ENCODE assay signal across 17 cellular contexts in genomic region chr6:168131464-168132415, GRCh38. TPM values are rescaled to one million over a fixed set of nuclear protein-coding genes. Genes with fewer than 3 reads are reported as not detected.
DNase-seq lines count a peak whose midpoint lies in the region; ATAC-seq and TF ChIP-seq lines count a peak whose summit lies in the region.
"Had no signal": no experiment of that assay in that cellular context is flagged by ENCODE, and none has a peak within 500 bp of the region (broad histone marks: within the 10 kb centered on the region; RNA-seq: fewer than 3 reads in every experiment).

No MANE protein-coding gene starts in this region.

- H3K9me3 Mint-ChIP-seq in H9: no peaks in the 10 kb centered on the region
- H3K9me3 Mint-ChIP-seq in WTC11: no peaks in the 10 kb centered on the region
- H3K9me3 Mint-ChIP-seq: activated naive CD4-positive, alpha-beta T cell treated with anti-CD3 and anti-CD28 coated beads, Interleukin-2, amount 50 U/mL, for 24 hours had no signal

- H3K36me3 ChIP-seq in parathyroid adenoma (ENCODE audit: control insufficient read depth, insufficient read depth, low read length): no peaks in the 10 kb centered on the region
- H3K36me3 ChIP-seq: heart right ventricle, prostate gland had no signal

- H3K27me3 Mint-ChIP-seq in H9 (ENCODE audit: low read depth) (peaks cover 37% of the 10 kb centered on the region), WTC11 (ENCODE audit: low read depth) (peaks cover 23% of the 10 kb centered on the region)

- H3K4me3 Mint-ChIP-seq in H9: peak overlapping the region in 1 of 2 experiments; percentile 2; a peak in 2 of 5 replicates
- peak overlapping the region; percentile 18; the same call in 1 of the 2 replicates for H3K4me3 Mint-ChIP-seq in WTC11
- H3K4me3 Mint-ChIP-seq: activated naive CD4-positive, alpha-beta T cell treated with anti-CD3 and anti-CD28 coated beads, Interleukin-2, amount 50 U/mL, for 24 hours; B cell; IgD-negative memory B cell had no signal

- no peak overlapping the region for H2BK120ac ChIP-seq in H9 (ENCODE audit: low read depth, low read length, poor library complexity, severe bottlenecking)

- H3K18ac ChIP-seq in H9 (ENCODE audit: insufficient read length, low read depth, low read length): no peak overlapping the region

- H3K36me3 Mint-ChIP-seq in H9 (ENCODE audit: insufficient read depth in 1 of 3, low read depth in 3 of 3) (no peaks in the 10 kb centered on the region), WTC11 (no peaks in the 10 kb centered on the region)
- H3K36me3 Mint-ChIP-seq: activated naive CD4-positive, alpha-beta T cell treated with anti-CD3 and anti-CD28 coated beads, Interleukin-2, amount 50 U/mL, for 24 hours; IgD-negative memory B cell had no signal

- peak overlapping the region; percentile 7 for H3K4me2 ChIP-seq in H9 (ENCODE audit: insufficient read depth, insufficient read length, low read length)
- no peak overlapping the region for H3K4me2 ChIP-seq in parathyroid adenoma (ENCODE audit: low read length)

- no peaks in the 10 kb centered on the region for H3K79me1 ChIP-seq in H9 (ENCODE audit: insufficient read depth, low read depth, low read length, poor library complexity, severe bottlenecking)

- H3K27ac ChIP-seq in H9 (ENCODE audit: insufficient read length, low read depth, low read length) (no peak overlapping the region), parathyroid adenoma (no peak overlapping the region)
- H3K27ac ChIP-seq: prostate gland had no signal

- H4K20me1 ChIP-seq in H9 (ENCODE audit: control insufficient read depth, insufficient read depth, insufficient read length): no peaks in the 10 kb centered on the region

- no peak overlapping the region for H3K14ac ChIP-seq in H9 (ENCODE audit: insufficient read depth, low read length)

- no peaks in the 10 kb centered on the region for H3K9me3 ChIP-seq in H9 (ENCODE audit: control insufficient read depth, low read depth, low read length)
- H3K9me3 ChIP-seq in parathyroid adenoma (ENCODE audit: control insufficient read depth, low read length): no peaks in the 10 kb centered on the region
- H3K9me3 ChIP-seq: heart right ventricle, prostate gland had no signal

- WGBS in H9 (ENCODE audit: extremely low coverage, insufficient read length, low lambda C conversion rate): no CpG with 5 or more reads among the region's 20 CpGs

- H3K79me2 ChIP-seq in H9 (ENCODE audit: insufficient read depth, low read length) (no peaks in the 10 kb centered on the region), parathyroid adenoma (no peaks in the 10 kb centered on the region)

- H3K56ac ChIP-seq in H9 (ENCODE audit: insufficient read length, low read depth, low read length): no peak overlapping the region

- ATAC-seq in WTC11: peak; percentile 46

- H2BK15ac ChIP-seq in H9 (ENCODE audit: low read depth, low read length): no peak overlapping the region

- H2BK12ac ChIP-seq in H9 (ENCODE audit: insufficient read length, low read depth, low read length): no peak overlapping the region

- no peak overlapping the region for H4K8ac ChIP-seq in H9 (replicated peaks; ENCODE audit: insufficient read length, low read depth, low read length)

- H2BK20ac ChIP-seq in H9 (ENCODE audit: low read depth, low read length, poor library complexity, severe bottlenecking): no peak overlapping the region

- H4K5ac ChIP-seq in H9 (ENCODE audit: insufficient read length, low read depth, low read length): no peak overlapping the region

- H2BK5ac ChIP-seq in H9 (ENCODE audit: insufficient read length, low read length): no peak overlapping the region

- POLR2A ChIA-PET in WTC11 (lab: Charles Lee): interaction anchor here (0.6 kb wide), 1 partner anchor 59 kb away, joined by 3 read pairs; no protein-coding TSS in a partner anchor

- no peak overlapping the region for H3T11ph ChIP-seq in H9 (ENCODE audit: low read length)

- H3K9ac ChIP-seq in H9 (ENCODE audit: extremely low read depth, insufficient read length, low read length): no peak overlapping the region
- no peak overlapping the region for H3K9ac ChIP-seq in parathyroid adenoma

- H3K4me3 ChIP-seq in parathyroid adenoma (ENCODE audit: low read depth, low read length): no peak overlapping the region
- H3K4me3 ChIP-seq: prostate gland had no signal

- no peak overlapping the region for H4K91ac ChIP-seq in H9 (ENCODE audit: insufficient read length, low read depth, low read length)

- DNase-seq in H9 (peak; percentile 53), WTC11 (ENCODE audit: low spot score) (peak; percentile 44), iPS-NIHi7 (ENCODE audit: extremely low spot score) (peak; percentile 45), cerebellum (ENCODE audit: low spot score) (no peak), NCI-H187 treated with DMSO at 0.1 percent for 48 hours (lab: John Stamatoyannopoulos, UW) (no peak), NCI-H2107 treated with DMSO at 0.1 percent for 48 hours (lab: John Stamatoyannopoulos, UW; ENCODE audit: unreplicated experiment) (no peak)
- DNase-seq: activated CD4-positive, alpha-beta T cell treated with anti-CD3 and anti-CD28 coated beads for 48 hours; Calu3; GF-D8; heart right ventricle; NCI-H2081 treated with DMSO at 0.1 percent for 48 hours; NCI-H774 had no signal

- CTCF ChIA-PET in WTC11 (lab: Charles Lee): interaction anchor here (0.7 to 6.6 kb wide), 18 partner anchors 10 to 238 kb away, joined by 3 to 83 read pairs (median 8); no protein-coding TSS in a partner anchor

- H3K27me3 ChIP-seq in H9 (ENCODE audit: insufficient read depth, low read length) (no peaks in the 10 kb centered on the region), parathyroid adenoma (ENCODE audit: control insufficient read depth, insufficient read depth, low read length) (no peaks in the 10 kb centered on the region)
- H3K27me3 ChIP-seq: heart right ventricle had no signal

- H3K27ac Mint-ChIP-seq in H9 (peak overlapping the region in 1 of 3 experiments; percentile 53; a peak in 3 of 7 replicates), WTC11 (no peak overlapping the region)
- H3K27ac Mint-ChIP-seq: activated naive CD4-positive, alpha-beta T cell treated with anti-CD3 and anti-CD28 coated beads, Interleukin-2, amount 50 U/mL, for 24 hours; B cell; IgD-negative memory B cell had no signal

- H2AK5ac ChIP-seq in H9 (ENCODE audit: insufficient read length, low read length): no peak overlapping the region

- no peaks in the 10 kb centered on the region for H3K23me2 ChIP-seq in H9 (ENCODE audit: insufficient read length, low read depth, low read length, poor library complexity, severe bottlenecking)

- TF ChIP-seq CTCF in H9 (conservative IDR thresholded peaks at IDR 0.05) (no peak), WTC11 (IDR thresholded peaks at IDR 0.05) (no peak), parathyroid adenoma (IDR thresholded peaks at IDR 0.05) (no peak)

- H2AFZ ChIP-seq in H9 (ENCODE audit: low read length) (no peak overlapping the region), parathyroid adenoma (peak overlapping the region; percentile 42)

- H3K4ac ChIP-seq in H9 (ENCODE audit: low read depth, low read length): no peak overlapping the region

- H3K4me1 Mint-ChIP-seq in H9 (peaks cover 26 to 29% of the 10 kb centered on the region in 2 experiments), WTC11 (peaks cover 33% of the 10 kb centered on the region)
- H3K4me1 Mint-ChIP-seq: activated naive CD4-positive, alpha-beta T cell treated with anti-CD3 and anti-CD28 coated beads, Interleukin-2, amount 50 U/mL, for 24 hours; B cell; IgD-negative memory B cell had no signal

- peaks cover 3% of the 10 kb centered on the region; the same call in 1 of the 2 replicates for H3K4me1 ChIP-seq in H9 (ENCODE audit: insufficient read depth, low read length)
- H3K4me1 ChIP-seq in parathyroid adenoma: no peaks in the 10 kb centered on the region
- H3K4me1 ChIP-seq: prostate gland had no signal

- no peak overlapping the region for H3K23ac ChIP-seq in H9 (ENCODE audit: insufficient read length, low read depth, low read length)

TF ChIP-seq in WTC11, 78 proteins besides CTCF, POLR2A, EP300 and RAD21 (continues in another document):
- TF ChIP-seq TP53 (CRISPR knock-in tag; IDR thresholded peaks at IDR 0.05): no peak
- TF ChIP-seq ZNF219 (CRISPR knock-in tag; IDR thresholded peaks at IDR 0.05; ENCODE audit: borderline replicate concordance): no peak
- TF ChIP-seq AFF4 (CRISPR knock-in tag; IDR thresholded peaks at IDR 0.05; ENCODE audit: borderline replicate concordance): no peak
- 0 out of 2 replicates have a peak, but pooled peaks have one; percentile 42 for TF ChIP-seq CBFB (CRISPR knock-in tag; IDR thresholded peaks at IDR 0.05; ENCODE audit: low read depth)
- TF ChIP-seq ZNF317 (CRISPR knock-in tag; IDR thresholded peaks at IDR 0.05; ENCODE audit: borderline replicate concordance, low read depth): no peak

RNA-seq across cellular contexts. Expression of gene FRMD1, which starts 52.7 kb away (rescaled TPM):
- not detected in 2 replicates for total RNA-seq in H9 (2021)
- 0.57 to 0.98 TPM (median 0.69 TPM) in 3 replicates for total RNA-seq in WTC11 (2021)
- not detected for total RNA-seq in cerebellum
- total RNA-seq: B cell, Calu3 had no signal

Comparison
In these comparisons a context has a peak if more than half of its experiments do, and no peak if none do; other contexts are left out.
1. DNase-seq: peak in H9 (single experiment), WTC11 (single experiment) and iPS-NIHi7 (single experiment); none in cerebellum (single experiment), NCI-H187 treated with DMSO at 0.1 percent for 48 hours (single experiment) and NCI-H2107 treated with DMSO at 0.1 percent for 48 hours (single experiment).